Comparison of ENCODE assay signal across 8 cellular contexts in the genomic region with DNA sequence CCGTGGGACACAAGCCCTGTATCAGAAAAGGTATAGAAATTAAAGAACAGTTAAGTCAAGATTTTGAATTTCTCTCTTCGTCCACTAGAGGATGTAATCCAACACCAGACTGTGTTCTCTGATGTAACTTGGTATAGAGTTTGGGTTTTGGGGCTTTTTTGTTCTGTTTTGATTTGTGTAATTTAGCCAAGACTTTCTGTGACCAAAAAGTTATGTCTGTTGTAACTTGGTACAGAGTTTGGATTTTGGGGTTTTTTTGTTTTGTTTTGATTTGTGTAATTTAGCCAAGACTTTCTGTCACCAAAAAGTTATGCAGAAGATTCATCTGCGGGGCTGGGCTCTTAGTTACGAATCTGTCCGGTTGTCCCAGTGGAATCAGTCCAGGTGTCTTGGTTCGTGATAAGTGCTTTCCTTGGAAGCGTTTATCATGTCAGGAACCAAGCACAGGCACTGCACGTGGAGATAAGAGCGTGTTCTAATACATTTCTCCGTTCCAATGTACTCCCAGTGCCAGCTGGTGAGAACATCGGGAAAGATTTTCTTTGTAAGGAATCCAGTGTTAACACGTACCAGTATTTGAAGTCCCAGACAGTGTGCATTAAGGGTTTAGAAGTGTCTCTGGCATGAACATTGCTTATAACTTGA. TPM values are rescaled to one million over a fixed set of nuclear protein-coding genes. Genes with fewer than 3 reads are reported as not detected.
A peak's percentile ranks its signal among the peaks of the same experiment; 100 is the strongest.
DNase-seq lines count a peak whose midpoint lies in the region; ATAC-seq and TF ChIP-seq lines count a peak whose summit lies in the region.

No MANE protein-coding gene starts in this region.

- H3K4me1 ChIP-seq in upper lobe of left lung = peaks cover 39 to 46% (median 42%) of the 10 kb centered on the region in 4 donors

- peak in 2 of 4 donors; percentile 83 to 88 for TF ChIP-seq EP300 in upper lobe of left lung (IDR thresholded peaks at IDR 0.05)

- TF ChIP-seq CTCF in choroid plexus epithelial cell (conservative IDR thresholded peaks at IDR 0.05; ENCODE audit: low read depth, low read length) (peak; percentile 74), upper lobe of left lung (IDR thresholded peaks at IDR 0.05) (peak; percentile 37 to 77 (median 68))

- H3K9me3 ChIP-seq in upper lobe of left lung = no peaks in the 10 kb centered on the region

- WGBS in upper lobe of left lung, 2 donors = 23 to 40% methylated on average over 12 of the region's 12 CpGs

- peaks cover 17 to 49% (median 29%) of the 10 kb centered on the region in 4 donors for H3K36me3 ChIP-seq in upper lobe of left lung

- TF ChIP-seq POLR2A in upper lobe of left lung (IDR thresholded peaks at IDR 0.05) (no peak), GM18505 (IDR thresholded peaks at IDR 0.05; ENCODE audit: borderline replicate concordance, extremely low read depth, insufficient read depth, insufficient read length) (no peak)

- no peak overlapping the region for H3K4me3 ChIP-seq in choroid plexus epithelial cell (ENCODE audit: low read depth, low read length)
- no peak overlapping the region for H3K4me3 ChIP-seq in upper lobe of left lung

- H3K27me3 ChIP-seq in upper lobe of left lung = no peaks in the 10 kb centered on the region

- DNase-seq in NCI-H2171 treated with DMSO at 0.1 percent for 48 hours (lab: John Stamatoyannopoulos, UW) (peak; percentile 29), NCI-H2171 (lab: John Stamatoyannopoulos, UW) (no peak), NCI-H69 (lab: John Stamatoyannopoulos, UW) (peak; percentile 62), choroid plexus epithelial cell (ENCODE audit: low read depth) (peak; percentile 80), lung microvascular endothelial cell (ENCODE audit: low read depth in 2 of 2) (peak; percentile 72 to 73), upper lobe of left lung (peak in 1 of 2 donors; percentile 36), iPS-NIHi7 (ENCODE audit: extremely low spot score) (no peak)

- ATAC-seq in upper lobe of left lung (ENCODE audit: low FRiP score in 2 of 2) (peak; percentile 56 to 58), GM18505 (IDR thresholded peaks at IDR 0.05; ENCODE audit: unreplicated experiment) (no peak)

- H3K27ac ChIP-seq in upper lobe of left lung = peak overlapping the region; percentile 73 to 84 (median 83)

RNA-seq across cellular contexts. Expression of gene SEC14L1, which starts 44.1 kb away (rescaled TPM):
- total RNA-seq in lung microvascular endothelial cell (108 and 190 TPM in 2 replicates), upper lobe of left lung (100 to 1,000 TPM; 100 to 291 (median 145) TPM)

Comparison
In these comparisons a context has a peak if more than half of its experiments do, and no peak if none do; other contexts are left out.
1. DNase-seq: peak in NCI-H2171 treated with DMSO at 0.1 percent for 48 hours (single experiment), NCI-H69 (single experiment), choroid plexus epithelial cell (single experiment) and lung microvascular endothelial cell (2 of 2); none in NCI-H2171 (single experiment) and iPS-NIHi7 (single experiment).